In the genomic region with DNA sequence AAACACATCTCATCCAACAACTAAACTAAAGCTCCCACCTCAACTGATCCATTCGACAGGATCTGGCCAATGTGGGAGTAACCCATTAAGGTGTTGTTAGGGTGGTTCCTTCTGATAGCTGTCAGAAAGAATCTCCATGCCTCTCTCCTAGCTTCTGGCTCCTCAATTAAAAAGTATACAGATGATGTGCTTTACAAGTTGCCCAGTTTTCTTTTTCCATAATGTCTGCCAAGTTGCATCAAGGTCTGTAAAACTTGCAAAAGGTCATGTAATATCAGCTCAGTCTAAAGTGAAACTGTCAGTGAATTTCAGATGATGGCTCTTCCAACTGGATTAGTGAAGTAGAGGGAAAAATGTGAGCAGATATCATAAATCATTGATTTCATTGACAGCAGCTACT, we compare ENCODE assay signal across 25 cellular contexts.
"Had no signal": no experiment of that assay in that cellular context is flagged by ENCODE, and none has a peak within 500 bp of the region (broad histone marks: within the 10 kb centered on the region; RNA-seq: fewer than 3 reads in every experiment).

No MANE protein-coding gene starts in this region.

- H3K4me1 ChIP-seq: pancreas, psoas muscle, tibial nerve, upper lobe of left lung, vagina had no signal

- H3K27me3 ChIP-seq: neutrophil, pancreas, right lobe of liver, sigmoid colon, stomach, thyroid gland, tibial nerve, upper lobe of left lung, vagina had no signal

- ATAC-seq: natural killer cell treated with Interleukin-12 subunit alpha and Interleukin-12 subunit beta and Interleukin-15 and Interleukin-18, amount 100 ng/mL, for 72 hours; pancreas; psoas muscle; right cardiac atrium; right lobe of liver; stimulated activated effector memory CD8-positive, alpha-beta T cell treated with anti-CD3 and anti-CD28 coated beads, Interleukin-12 subunit alpha, Interleukin-12 subunit beta, amount 100 ng/mL, for 72 hours; stimulated activated naive B cell treated with anti-CD40 and anti-IgM and Interleukin-4, amounts not matched to agents 10 μg/mL and 1 μg/mL and 100 μg/mL, for 72 hours had no signal

- H3K27ac ChIP-seq: neutrophil, pancreas, psoas muscle, right lobe of liver, sigmoid colon, stomach, thoracic aorta, thyroid gland, tibial nerve, upper lobe of left lung, vagina had no signal

- H3K36me3 ChIP-seq: neutrophil, pancreas, right lobe of liver, sigmoid colon, stomach, thoracic aorta, thyroid gland, tibial nerve, upper lobe of left lung, vagina had no signal

- DNase-seq: nephron progenitor cell; nucleus accumbens; pancreas; psoas muscle; right cardiac atrium; right lobe of liver; sigmoid colon; small intestine; stimulated activated CD4-positive, alpha-beta T cell treated with anti-CD3 and anti-CD28 coated beads, Interleukin-15, amount 100 ng/mL, for 24 hours; stimulated activated CD4-positive, alpha-beta T cell treated with anti-CD3 and anti-CD28 coated beads, Interleukin-2, amount 100 ng/mL, for 24 hours; stimulated activated CD4-positive, alpha-beta T cell treated with anti-CD3 and anti-CD28 coated beads, Interleukin-2, amount 100 ng/mL, for 48 hours; stimulated activated CD4-positive, alpha-beta T cell treated with anti-CD3 and anti-CD28 coated beads, Interleukin-4, amount 100 ng/mL, for 24 hours; stimulated activated naive B cell treated with anti-CD40 and anti-IgM and Interleukin-4, amounts not matched to agents 10 μg/mL and 1 μg/mL and 100 μg/mL, for 72 hours; stimulated activated naive CD4-positive, alpha-beta T cell treated with Interleukin-2 at 50 U/mL for 16 hours; stomach; thyroid gland; trophoblast cell; upper lobe of left lung had no signal

- H3K4me3 ChIP-seq: pancreas, psoas muscle, right lobe of liver, sigmoid colon, stomach, thoracic aorta, thyroid gland, tibial nerve, upper lobe of left lung, vagina had no signal

- H3K9me3 ChIP-seq: neutrophil, psoas muscle, right lobe of liver, thoracic aorta, thyroid gland had no signal

- FAIRE-seq: pancreas, small intestine, urothelium cell line had no signal
